Comparison of ENCODE assay signal across 16 cellular contexts in the genomic region with DNA sequence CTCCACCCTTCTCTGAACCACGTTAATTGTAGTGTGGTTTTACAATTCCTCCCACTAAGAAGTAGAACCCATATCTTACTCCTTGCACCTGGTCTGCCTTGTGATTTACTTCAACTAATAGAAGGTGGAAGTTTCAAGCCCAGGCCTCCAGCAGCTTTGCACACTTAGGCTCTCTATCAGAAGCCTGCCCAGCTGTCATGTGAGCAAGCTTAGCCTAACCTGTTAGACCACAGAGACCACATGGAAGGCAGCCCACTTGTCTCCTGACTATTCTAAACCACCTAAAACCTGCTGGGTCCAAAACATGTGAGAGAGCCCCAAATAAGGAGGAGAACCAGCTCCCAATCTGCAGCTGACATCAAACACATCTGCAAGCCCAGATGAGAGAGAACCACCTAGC.
DNase-seq lines count a peak whose midpoint lies in the region; ATAC-seq and TF ChIP-seq lines count a peak whose summit lies in the region.
"Had no signal": no experiment of that assay in that cellular context is flagged by ENCODE, and none has a peak within 500 bp of the region (broad histone marks: within the 10 kb centered on the region; RNA-seq: fewer than 3 reads in every experiment).

No MANE protein-coding gene starts in this region.

- no peaks in the 10 kb centered on the region for H3K9me3 ChIP-seq in parathyroid adenoma (ENCODE audit: control insufficient read depth, low read length)
- H3K9me3 ChIP-seq: MG63, SJCRH30 had no signal

- H3K4me3 ChIP-seq in parathyroid adenoma (ENCODE audit: low read depth, low read length) = no peak overlapping the region
- H3K4me3 ChIP-seq: MG63, PC-9, SJCRH30 had no signal

- peak overlapping the region; percentile 34 for H2AFZ ChIP-seq in parathyroid adenoma
- H2AFZ ChIP-seq: PC-9 had no signal

- H3K4me1 ChIP-seq in parathyroid adenoma = peaks cover 15% of the 10 kb centered on the region
- H3K4me1 ChIP-seq: SJCRH30 had no signal

- no peak overlapping the region for H3K9ac ChIP-seq in parathyroid adenoma

- H3K79me2 ChIP-seq in parathyroid adenoma = no peaks in the 10 kb centered on the region

- ATAC-seq in GM18909 (IDR thresholded peaks at IDR 0.05; ENCODE audit: poor library complexity, unreplicated experiment) = peak; percentile 58
- ATAC-seq in esophagus mucosa = no peak

- H3K36me3 ChIP-seq in parathyroid adenoma (ENCODE audit: control insufficient read depth, insufficient read depth, low read length) = no peaks in the 10 kb centered on the region
- H3K36me3 ChIP-seq: MG63, SJCRH30 had no signal

- no peak overlapping the region for H3K4me2 ChIP-seq in parathyroid adenoma (ENCODE audit: low read length)
- H3K4me2 ChIP-seq: PC-9 had no signal

- no peak for TF ChIP-seq CTCF in parathyroid adenoma (IDR thresholded peaks at IDR 0.05)

- no peaks in the 10 kb centered on the region for H3K27me3 ChIP-seq in parathyroid adenoma (ENCODE audit: control insufficient read depth, insufficient read depth, low read length)
- H3K27me3 ChIP-seq: MG63 had no signal

- H3K27ac ChIP-seq in parathyroid adenoma = no peak overlapping the region
- H3K27ac ChIP-seq: PC-9, SJCRH30 had no signal

- DNase-seq in KG1 (lab: John Stamatoyannopoulos, UW) = peak; percentile 35
- DNase-seq in OCI-M1 (lab: John Stamatoyannopoulos, UW) = peak; percentile 79
- no peak for DNase-seq in DMS53 treated with DMSO at 0.1 percent for 48 hours (lab: John Stamatoyannopoulos, UW; ENCODE audit: unreplicated experiment)
- DNase-seq in NCI-H1417 treated with DMSO at 0.1 percent for 48 hours (lab: John Stamatoyannopoulos, UW) = no peak
- DNase-seq: C1 segment of cervical spinal cord; CD8-positive, alpha-beta memory T cell; DMS79; KBM-7; MG63; NCI-H1092 treated with DMSO at 0.1 percent for 48 hours; NCI-H748 treated with DMSO at 0.1 percent for 48 hours; PC-9; SJCRH30 had no signal

Comparison
In these comparisons a context has a peak if more than half of its experiments do, and no peak if none do; other contexts are left out.
1. DNase-seq: peak in KG1 (single experiment) and OCI-M1 (single experiment); none in DMS53 treated with DMSO at 0.1 percent for 48 hours (single experiment) and NCI-H1417 treated with DMSO at 0.1 percent for 48 hours (single experiment).